In the genomic region with DNA sequence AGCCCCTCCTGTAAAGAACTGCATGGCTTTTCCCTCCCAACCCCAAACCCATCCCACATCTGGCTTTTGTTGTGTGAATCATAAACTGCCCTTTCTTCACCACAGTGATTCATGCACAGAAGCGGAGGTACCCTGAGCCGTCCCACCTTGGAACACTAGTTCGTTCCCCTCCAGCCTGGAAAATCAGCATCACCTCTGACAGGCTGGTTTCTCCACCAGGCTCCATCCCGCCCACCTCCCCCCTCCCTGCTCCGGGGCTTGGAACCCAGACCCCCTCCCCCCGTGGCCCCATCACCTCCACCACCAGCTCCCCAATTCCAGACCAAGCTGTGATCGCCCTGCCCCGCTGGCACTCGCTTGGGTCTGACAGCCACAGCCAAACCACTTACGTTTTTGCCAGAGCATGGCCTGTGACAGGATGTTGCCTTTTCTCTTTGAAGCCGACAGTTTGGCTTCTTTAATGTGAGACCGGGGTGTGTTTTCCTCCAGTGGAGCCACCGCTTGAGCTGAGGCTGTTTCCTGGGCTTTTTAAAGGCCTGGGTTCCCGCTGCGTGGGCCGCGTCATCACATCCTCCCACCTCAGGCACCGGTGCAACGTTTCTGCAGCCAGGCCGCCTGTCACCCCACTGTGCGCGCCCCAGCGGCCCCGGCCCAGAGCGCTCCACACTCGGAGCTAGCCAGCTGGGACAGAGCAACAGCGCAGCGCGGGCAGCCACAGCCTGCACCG, we compare ENCODE assay signal across 8 cellular contexts. TPM values are rescaled to one million over a fixed set of nuclear protein-coding genes. Genes with fewer than 3 reads are reported as not detected.
DNase-seq lines count a peak whose midpoint lies in the region; ATAC-seq and TF ChIP-seq lines count a peak whose summit lies in the region.

A gene with protein sequence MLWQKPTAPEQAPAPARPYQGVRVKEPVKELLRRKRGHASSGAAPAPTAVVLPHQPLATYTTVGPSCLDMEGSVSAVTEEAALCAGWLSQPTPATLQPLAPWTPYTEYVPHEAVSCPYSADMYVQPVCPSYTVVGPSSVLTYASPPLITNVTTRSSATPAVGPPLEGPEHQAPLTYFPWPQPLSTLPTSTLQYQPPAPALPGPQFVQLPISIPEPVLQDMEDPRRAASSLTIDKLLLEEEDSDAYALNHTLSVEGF (minus strand): TSS at position 503 of the 727 bp plus-strand sequence. CDS start 98 bp downstream, at position 405.

- peak within 1 kb of the TSS; percentile 27 for H3K27ac ChIP-seq in CD4-positive, alpha-beta memory T cell (ENCODE audit: low read depth, low read length)
- H3K27ac ChIP-seq in hepatocyte, result no peak within 1 kb of the TSS

- intact Hi-C loops in CD4-positive, alpha-beta memory T cell (cut with micrococcal nuclease), result loop anchor here (2.0 to 5.0 kb wide), 3 partner anchors 14 to 68 kb away; no protein-coding TSS in a partner anchor
- intact Hi-C loops in left colon (cut with DNase I, micrococcal nuclease), result no loop called here

- H3K79me2 ChIP-seq in hepatocyte, result no peaks in the 10 kb centered on the region

- H3K4me3 Mint-ChIP-seq in CD4-positive, alpha-beta memory T cell, result peak within 1 kb of the TSS; percentile 77 to 91 (median 87)
- peak within 1 kb of the TSS; percentile 62 to 77 for H3K4me3 Mint-ChIP-seq in activated T-cell treated with anti-CD3 and anti-CD28 coated beads, Interleukin-2, amount 50 U/mL, for 72 hours

- H3K4me1 Mint-ChIP-seq in CD4-positive, alpha-beta memory T cell, result peaks cover 14 to 30% (median 24%) of the 10 kb centered on the region in 4 donors
- peaks cover 53% of the 10 kb centered on the region for H3K4me1 Mint-ChIP-seq in activated T-cell treated with anti-CD3 and anti-CD28 coated beads, Interleukin-2, amount 50 U/mL, for 72 hours (ENCODE audit: low read depth)

- H3K36me3 ChIP-seq in CD4-positive, alpha-beta memory T cell (ENCODE audit: insufficient read depth, low read length), result no peaks in the 10 kb centered on the region
- no peaks in the 10 kb centered on the region for H3K36me3 ChIP-seq in hepatocyte (replicated peaks; ENCODE audit: insufficient read depth, low read depth)

- H3K4me2 ChIP-seq in hepatocyte, result no peak within 1 kb of the TSS

- peak within 1 kb of the TSS in 1 of 2 donors; percentile 46 for H3K4me3 ChIP-seq in CD4-positive, alpha-beta memory T cell (ENCODE audit: low read length in 2 of 2)
- H3K4me3 ChIP-seq in hepatocyte, result no peak within 1 kb of the TSS

- peaks cover 24% of the 10 kb centered on the region for H3K4me1 ChIP-seq in CD4-positive, alpha-beta memory T cell (ENCODE audit: insufficient read depth, low read length)
- H3K4me1 ChIP-seq in hepatocyte (ENCODE audit: insufficient read depth), result no peaks in the 10 kb centered on the region

- peak within 1 kb of the TSS; percentile 86 to 99 (median 94) for H3K27ac Mint-ChIP-seq in CD4-positive, alpha-beta memory T cell
- peak within 1 kb of the TSS; percentile 80 for H3K27ac Mint-ChIP-seq in activated T-cell treated with anti-CD3 and anti-CD28 coated beads, Interleukin-2, amount 50 U/mL, for 72 hours

- TF ChIP-seq CTCF in GM20000 (IDR thresholded peaks at IDR 0.05; ENCODE audit: extremely low read depth, missing control alignments) (no peak), hepatocyte (IDR thresholded peaks at IDR 0.05; ENCODE audit: poor library complexity) (no peak)

- POLR2A ChIA-PET in CD4-positive, alpha-beta memory T cell (lab: Charles Lee; ENCODE audit: partially characterized antibody), result interaction anchor here (0.5 to 1.2 kb wide), 3 partner anchors 9 to 96 kb away, joined by 3 to 4 read pairs (median 4); no protein-coding TSS in a partner anchor

- H3K36me3 Mint-ChIP-seq in CD4-positive, alpha-beta memory T cell, result no peaks in the 10 kb centered on the region
- no peaks in the 10 kb centered on the region for H3K36me3 Mint-ChIP-seq in activated T-cell treated with anti-CD3 and anti-CD28 coated beads, Interleukin-2, amount 50 U/mL, for 72 hours (ENCODE audit: insufficient read depth in 2 of 2)

- no peaks in the 10 kb centered on the region for H3K9me3 ChIP-seq in CD4-positive, alpha-beta memory T cell (ENCODE audit: control insufficient read depth in 1 of 2, low read length in 2 of 2)
- no peaks in the 10 kb centered on the region for H3K9me3 ChIP-seq in hepatocyte (ENCODE audit: low read depth)

- DNase-seq in CD4-positive, alpha-beta memory T cell, result peak; percentile 69 to 79 (median 71)
- peak; percentile 74 for DNase-seq in GM20000 (ENCODE audit: low spot score)
- DNase-seq in HT1080 (ENCODE audit: low read depth), result peak; percentile 51
- DNase-seq in activated T-cell treated with anti-CD3 and anti-CD28 coated beads, Interleukin-2, amount 50 U/mL, for 72 hours, result peak; percentile 66 to 80
- peak in 1 of 2 donors; percentile 58 for DNase-seq in left colon
- DNase-seq in stimulated activated naive CD8-positive, alpha-beta T cell treated with anti-CD3 and anti-CD28 coated beads, Interleukin-15, Interleukin-2, amounts not matched to agents 100 U/mL and 50 U/mL, for 24 hours, result peak; percentile 86
- DNase-seq in anterior cingulate cortex (lab: John Stamatoyannopoulos, UW), result no peak
- no peak for DNase-seq in hepatocyte (ENCODE audit: low spot score)

- H4K20me1 ChIP-seq in hepatocyte (ENCODE audit: insufficient read depth, poor library complexity, severe bottlenecking), result no peaks in the 10 kb centered on the region

- peak; percentile 78 to 84 for ATAC-seq in activated T-cell treated with anti-CD3 and anti-CD28 coated beads, Interleukin-2, amount 50 U/mL, for 72 hours (replicated peaks in 1 of 2)
- peak; percentile 44 for ATAC-seq in left colon
- ATAC-seq in stimulated activated naive CD8-positive, alpha-beta T cell treated with anti-CD3 and anti-CD28 coated beads, Interleukin-15, Interleukin-2, amounts not matched to agents 100 U/mL and 50 U/mL, for 24 hours, result peak; percentile 78

- CTCF ChIA-PET in CD4-positive, alpha-beta memory T cell (lab: Charles Lee; ENCODE audit: partially characterized antibody), result interaction anchor here (1.3 to 3.1 kb wide), 4 partner anchors 17 to 96 kb away, joined by 4 to 14 read pairs (median 8); no protein-coding TSS in a partner anchor

- no peaks in the 10 kb centered on the region for H3K9me3 Mint-ChIP-seq in CD4-positive, alpha-beta memory T cell
- no peaks in the 10 kb centered on the region for H3K9me3 Mint-ChIP-seq in activated T-cell treated with anti-CD3 and anti-CD28 coated beads, Interleukin-2, amount 50 U/mL, for 72 hours

- H2AFZ ChIP-seq in hepatocyte, result no peak within 1 kb of the TSS

- no peaks in the 10 kb centered on the region for H3K27me3 Mint-ChIP-seq in CD4-positive, alpha-beta memory T cell
- H3K27me3 Mint-ChIP-seq in activated T-cell treated with anti-CD3 and anti-CD28 coated beads, Interleukin-2, amount 50 U/mL, for 72 hours (ENCODE audit: low read depth), result no peaks in the 10 kb centered on the region

- no peaks in the 10 kb centered on the region for H3K27me3 ChIP-seq in CD4-positive, alpha-beta memory T cell (ENCODE audit: insufficient read depth, low read length)
- no peaks in the 10 kb centered on the region for H3K27me3 ChIP-seq in hepatocyte

- WGBS in hepatocyte (ENCODE audit: low lambda C conversion rate, missing lambda C conversion rate), result 90% methylated on average over 28 of the region's 30 CpGs

- no peaks in the 10 kb centered on the region for H3K9me2 ChIP-seq in hepatocyte (replicated peaks; ENCODE audit: insufficient read depth)

RNA-seq across cellular contexts. Expression of the gene that starts here (rescaled TPM):
- under 1 TPM; 0.47 to 0.64 TPM for total RNA-seq in CD4-positive, alpha-beta memory T cell
- polyA plus RNA-seq in CD4-positive, alpha-beta memory T cell, result 1 to 10 TPM in 1 of 2 donors, under 1 TPM in 1; 0.37 to 2.0 TPM
- total RNA-seq in HT1080 (2014; rRNA removed; shearing (Covaris generic)), result not detected in 2 replicates
- polyA plus RNA-seq in HT1080 (2015; cell fraction: cytosol; rRNA removed), result not detected in 2 replicates
- polyA plus RNA-seq in HT1080 (2015; cell fraction: nucleus; rRNA removed), result 0.05 TPM in 1 of 2 replicates, not detected in the other
- total RNA-seq in activated T-cell treated with anti-CD3 and anti-CD28 coated beads, Interleukin-2, amount 50 U/mL, for 72 hours, result 10 to 100 TPM in 1 of 2 donors, 1 to 10 TPM in 1; 2.5 to 12.4 TPM
- 10 to 100 TPM in 1 of 2 donors, 1 to 10 TPM in 1; 3.8 to 10.2 TPM for total RNA-seq in left colon
- 0.08 and 0.23 TPM in 2 replicates for total RNA-seq in hepatocyte
- 0.06 TPM in 1 of 2 replicates, not detected in the other for polyA plus RNA-seq in hepatocyte

Comparison
In these comparisons a context has a peak if more than half of its experiments do, and no peak if none do; other contexts are left out.
1. Peak in DNase-seq in HT1080; RNA of the gene not detected or under 1 TPM.
2. DNase-seq: peak in CD4-positive, alpha-beta memory T cell (5 of 5), GM20000 (single experiment), activated T-cell treated with anti-CD3 and anti-CD28 coated beads, Interleukin-2, amount 50 U/mL, for 72 hours (2 of 2) and stimulated activated naive CD8-positive, alpha-beta T cell treated with anti-CD3 and anti-CD28 coated beads, Interleukin-15, Interleukin-2, amounts not matched to agents 100 U/mL and 50 U/mL, for 24 hours (single experiment); none in anterior cingulate cortex (0 of 58) and hepatocyte (single experiment).
3. Peak in every context shown above with its lines, with median percentiles within 50 percentile points of each other: ATAC-seq.